ENCODE assay signal across 11 cellular contexts in the genomic region with DNA sequence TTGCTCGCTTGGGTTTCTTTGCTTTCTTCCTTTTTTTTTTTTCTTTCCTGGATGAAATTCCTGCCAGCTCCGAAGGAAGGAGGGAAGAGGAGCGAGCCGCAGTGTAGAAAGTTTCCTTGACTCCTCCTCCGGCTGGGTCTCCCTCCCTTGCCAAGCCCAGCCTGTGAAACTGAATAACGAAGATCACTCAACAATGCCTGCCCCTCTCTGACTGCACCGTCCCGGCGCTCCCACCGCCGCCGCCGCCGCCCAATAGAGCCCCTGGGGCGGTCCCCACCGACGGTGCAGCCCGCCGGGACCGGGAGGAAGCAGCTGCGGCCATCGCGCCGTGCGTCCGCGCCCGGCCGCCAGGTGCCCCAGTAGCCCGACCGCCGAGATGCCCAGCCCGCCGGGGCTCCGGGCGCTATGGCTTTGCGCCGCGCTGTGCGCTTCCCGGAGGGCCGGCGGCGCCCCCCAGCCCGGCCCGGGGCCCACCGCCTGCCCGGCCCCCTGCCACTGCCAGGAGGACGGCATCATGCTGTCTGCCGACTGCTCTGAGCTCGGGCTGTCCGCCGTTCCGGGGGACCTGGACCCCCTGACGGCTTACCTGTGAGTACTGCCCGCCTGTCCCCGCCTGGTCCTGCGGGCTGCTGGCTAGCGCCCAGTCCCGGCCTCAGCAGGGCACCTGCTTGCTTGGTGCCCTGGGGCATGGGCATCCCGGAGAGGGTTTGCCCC. TPM values are rescaled to one million over a fixed set of nuclear protein-coding genes. Genes with fewer than 3 reads are reported as not detected.
A peak's percentile ranks its signal among the peaks of the same experiment; 100 is the strongest.
DNase-seq lines count a peak whose midpoint lies in the region; ATAC-seq, FAIRE-seq and TF ChIP-seq lines count a peak whose summit lies in the region.
"Had no signal": no experiment of that assay in that cellular context is flagged by ENCODE, and none has a peak within 500 bp of the region (broad histone marks: within the 10 kb centered on the region; RNA-seq: fewer than 3 reads in every experiment).

A gene with protein sequence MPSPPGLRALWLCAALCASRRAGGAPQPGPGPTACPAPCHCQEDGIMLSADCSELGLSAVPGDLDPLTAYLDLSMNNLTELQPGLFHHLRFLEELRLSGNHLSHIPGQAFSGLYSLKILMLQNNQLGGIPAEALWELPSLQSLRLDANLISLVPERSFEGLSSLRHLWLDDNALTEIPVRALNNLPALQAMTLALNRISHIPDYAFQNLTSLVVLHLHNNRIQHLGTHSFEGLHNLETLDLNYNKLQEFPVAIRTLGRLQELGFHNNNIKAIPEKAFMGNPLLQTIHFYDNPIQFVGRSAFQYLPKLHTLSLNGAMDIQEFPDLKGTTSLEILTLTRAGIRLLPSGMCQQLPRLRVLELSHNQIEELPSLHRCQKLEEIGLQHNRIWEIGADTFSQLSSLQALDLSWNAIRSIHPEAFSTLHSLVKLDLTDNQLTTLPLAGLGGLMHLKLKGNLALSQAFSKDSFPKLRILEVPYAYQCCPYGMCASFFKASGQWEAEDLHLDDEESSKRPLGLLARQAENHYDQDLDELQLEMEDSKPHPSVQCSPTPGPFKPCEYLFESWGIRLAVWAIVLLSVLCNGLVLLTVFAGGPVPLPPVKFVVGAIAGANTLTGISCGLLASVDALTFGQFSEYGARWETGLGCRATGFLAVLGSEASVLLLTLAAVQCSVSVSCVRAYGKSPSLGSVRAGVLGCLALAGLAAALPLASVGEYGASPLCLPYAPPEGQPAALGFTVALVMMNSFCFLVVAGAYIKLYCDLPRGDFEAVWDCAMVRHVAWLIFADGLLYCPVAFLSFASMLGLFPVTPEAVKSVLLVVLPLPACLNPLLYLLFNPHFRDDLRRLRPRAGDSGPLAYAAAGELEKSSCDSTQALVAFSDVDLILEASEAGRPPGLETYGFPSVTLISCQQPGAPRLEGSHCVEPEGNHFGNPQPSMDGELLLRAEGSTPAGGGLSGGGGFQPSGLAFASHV (plus strand): TSS at position 186 of the 714 bp plus-strand sequence. CDS start 191 bp downstream, at position 377.

- peaks cover under 1% of the 10 kb centered on the region for H3K4me1 ChIP-seq in RWPE2 (ENCODE audit: insufficient read depth, poor library complexity, severe bottlenecking)
- peaks cover 16% of the 10 kb centered on the region for H3K4me1 ChIP-seq in left ventricle myocardium inferior

- TF ChIP-seq POLR2A in H54 (IDR thresholded peaks at IDR 0.05; ENCODE audit: low read depth, low read length), result no peak

- peak within 1 kb of the TSS; percentile 73 for H3K4me3 Mint-ChIP-seq in osteocyte (ENCODE audit: unreplicated experiment)

- no peaks in the 10 kb centered on the region for H3K9me3 ChIP-seq in RWPE2 (ENCODE audit: severe bottlenecking)
- no peaks in the 10 kb centered on the region for H3K9me3 ChIP-seq in left ventricle myocardium inferior (replicated peaks)

- intact Hi-C loops in left ventricle myocardium inferior (cut with micrococcal nuclease), result no loop called here

- peaks cover 29% of the 10 kb centered on the region for H3K27me3 Mint-ChIP-seq in osteocyte (ENCODE audit: unreplicated experiment)

- DNase-seq in ELF-1 (ENCODE audit: low read depth, low spot score) (peak; percentile 40), RWPE2 (ENCODE audit: low spot score) (no peak), left ventricle myocardium inferior (no peak), osteocyte (ENCODE audit: extremely low spot score, unreplicated experiment) (no peak), NK-92 (lab: John Stamatoyannopoulos, UW; ENCODE audit: unreplicated experiment) (no peak), H54 (ENCODE audit: insufficient read length, low spot score) (no peak)
- DNase-seq: activated gamma-delta T cell treated with Interleukin-2 at 50 U/mL for 16 hours, NCI-H2107, T-helper 2 cell had no signal

- no peak for TF ChIP-seq CTCF in RWPE2 (IDR thresholded peaks at IDR 0.05; ENCODE audit: poor library complexity, severe bottlenecking)
- peak; percentile 36 for TF ChIP-seq CTCF in left ventricle myocardium inferior (IDR thresholded peaks at IDR 0.05; ENCODE audit: borderline replicate concordance)
- peak; percentile 16 for TF ChIP-seq CTCF in osteocyte (IDR thresholded peaks at IDR 0.05)

- H3K36me3 Mint-ChIP-seq in osteocyte (ENCODE audit: unreplicated experiment), result no peaks in the 10 kb centered on the region

- no peaks in the 10 kb centered on the region for H3K9me3 Mint-ChIP-seq in osteocyte (ENCODE audit: unreplicated experiment)

- H3K4me3 ChIP-seq in RWPE2 (ENCODE audit: severe bottlenecking) (peak within 1 kb of the TSS; percentile 7), left ventricle myocardium inferior (peak within 1 kb of the TSS; percentile 54)

- ATAC-seq in RWPE2 (ENCODE audit: low read depth) (peak; percentile 22; the same call in 2 of the 3 replicates), GM21526 (IDR thresholded peaks at IDR 0.05; ENCODE audit: low FRiP score, unreplicated experiment) (no peak), GM21619 (IDR thresholded peaks at IDR 0.05; ENCODE audit: unreplicated experiment) (no peak)

- H3K27ac ChIP-seq in RWPE2 (ENCODE audit: poor library complexity, severe bottlenecking) (no peak within 1 kb of the TSS), left ventricle myocardium inferior (replicated peaks) (no peak within 1 kb of the TSS)

- peaks cover 9% of the 10 kb centered on the region for H3K4me1 Mint-ChIP-seq in osteocyte (ENCODE audit: unreplicated experiment)

- no peaks in the 10 kb centered on the region for H3K36me3 ChIP-seq in RWPE2 (ENCODE audit: low read depth)
- H3K36me3 ChIP-seq in left ventricle myocardium inferior, result no peaks in the 10 kb centered on the region

- peak within 1 kb of the TSS; percentile 19 for H3K27ac Mint-ChIP-seq in osteocyte (ENCODE audit: unreplicated experiment)

- H3K27me3 ChIP-seq in RWPE2 (ENCODE audit: insufficient read depth, poor library complexity, severe bottlenecking) (peaks cover 3% of the 10 kb centered on the region), left ventricle myocardium inferior (ENCODE audit: low read depth) (peaks cover 43% of the 10 kb centered on the region)

- FAIRE-seq in H54 (lab: Jason Lieb, UNC), result no peak

RNA-seq across cellular contexts. Expression of the gene that starts here (rescaled TPM):
- total RNA-seq in left ventricle myocardium inferior (0.60 TPM), osteocyte (9.4 and 9.9 TPM in 2 replicates)
